ENCODE assay signal across 16 cellular contexts in the genomic region with DNA sequence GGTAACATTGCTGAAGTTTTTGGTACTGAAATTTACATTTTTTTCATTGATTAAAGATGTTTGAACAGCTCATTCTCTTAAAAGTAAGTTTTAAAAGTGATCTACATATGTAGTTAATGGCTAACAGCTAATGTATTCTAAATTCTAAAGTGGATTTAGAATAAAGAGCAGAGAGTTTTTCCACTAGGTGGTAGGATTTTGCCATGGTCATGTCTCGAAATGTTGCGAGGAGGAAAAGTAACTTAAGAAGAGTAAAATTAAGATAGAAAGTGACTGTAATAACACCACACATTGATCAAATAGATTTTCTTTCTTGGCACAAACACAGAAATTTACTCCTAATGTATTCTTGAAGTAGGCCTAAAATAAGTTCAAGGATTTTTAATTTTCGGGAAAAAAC.
DNase-seq lines count a peak whose midpoint lies in the region; ATAC-seq and TF ChIP-seq lines count a peak whose summit lies in the region.
"Had no signal": no experiment of that assay in that cellular context is flagged by ENCODE, and none has a peak within 500 bp of the region (broad histone marks: within the 10 kb centered on the region; RNA-seq: fewer than 3 reads in every experiment).

No MANE protein-coding gene starts in this region.

- H3K4me3 ChIP-seq in astrocyte of the spinal cord (ENCODE audit: low read depth, low read length): no peak overlapping the region
- H3K4me3 ChIP-seq: mucosa of descending colon, ovary had no signal

- DNase-seq in DMS 273 (lab: John Stamatoyannopoulos, UW; ENCODE audit: unreplicated experiment) (peak; percentile 54), DMS 273 treated with DMSO at 0.1 percent for 48 hours (lab: John Stamatoyannopoulos, UW) (no peak), astrocyte of the spinal cord (ENCODE audit: low read depth, low spot score) (peak; percentile 29), left kidney (ENCODE audit: low read depth, low spot score) (peak; percentile 22), NCI-H524 treated with DMSO at 0.1 percent for 48 hours (lab: John Stamatoyannopoulos, UW) (no peak), activated gamma-delta T cell treated with Interleukin-2 at 50 U/mL for 16 hours (no peak)
- DNase-seq: 8988T; amygdala; mucosa of descending colon; NCI-H146; NCI-H526; ovary; stimulated activated CD4-positive, alpha-beta T cell treated with anti-CD3 and anti-CD28 coated beads, Interleukin-4, amount 100 ng/mL, for 4 hours had no signal

- ATAC-seq in GM21423 (IDR thresholded peaks at IDR 0.05; ENCODE audit: unreplicated experiment): no peak
- ATAC-seq: left lobe of liver, mucosa of descending colon had no signal

- peak; percentile 46 for TF ChIP-seq CTCF in LNCAP (IDR thresholded peaks at IDR 0.05)
- peak; percentile 7 for TF ChIP-seq CTCF in astrocyte of the spinal cord (IDR thresholded peaks at IDR 0.05; ENCODE audit: low read depth, low read length)

- in situ Hi-C loops in astrocyte of the spinal cord (cut with HindIII; ENCODE audit: low sequenced_read_pairs): no loop called here

Comparison
In these comparisons a context has a peak if more than half of its experiments do, and no peak if none do; other contexts are left out.
1. DNase-seq: peak in DMS 273 (single experiment), astrocyte of the spinal cord (single experiment) and left kidney (single experiment); none in DMS 273 treated with DMSO at 0.1 percent for 48 hours (single experiment), NCI-H524 treated with DMSO at 0.1 percent for 48 hours (single experiment) and activated gamma-delta T cell treated with Interleukin-2 at 50 U/mL for 16 hours (single experiment).